31 cellular contexts compared by ENCODE assay signal in the genomic region with DNA sequence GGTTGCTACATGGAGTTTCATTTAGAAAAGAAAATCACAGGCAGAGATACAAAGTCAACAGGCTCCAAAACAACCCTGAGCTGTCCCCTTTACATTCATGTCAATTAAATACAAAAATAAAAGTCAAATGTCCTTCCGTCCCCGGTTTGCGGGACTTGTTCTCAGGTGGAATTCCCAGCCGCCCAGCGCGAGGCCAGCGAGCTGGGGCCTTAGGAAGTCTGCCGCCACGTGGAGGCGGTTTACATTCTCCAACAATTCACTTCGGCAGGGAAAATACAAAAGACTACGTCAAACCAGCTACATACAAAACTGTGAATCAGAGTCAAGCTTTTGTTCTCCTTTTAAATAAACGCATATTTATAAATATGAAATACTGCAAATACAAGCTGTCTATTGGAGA. TPM values are rescaled to one million over a fixed set of nuclear protein-coding genes. Genes with fewer than 3 reads are reported as not detected.
"Had no signal": no experiment of that assay in that cellular context is flagged by ENCODE, and none has a peak within 500 bp of the region (broad histone marks: within the 10 kb centered on the region; RNA-seq: fewer than 3 reads in every experiment).

No MANE protein-coding gene starts in this region.

- H3K9me3 ChIP-seq: colonic mucosa, gastroesophageal sphincter, heart right ventricle had no signal

- H3K27me3 ChIP-seq: brain microvascular endothelial cell, colonic mucosa, foreskin keratinocyte, gastroesophageal sphincter, heart right ventricle had no signal

- H3K36me3 ChIP-seq: colonic mucosa, WERI-Rb-1 had no signal

- DNase-seq: activated B cell treated with CpG ODN at 0.5 μM for 24 hours; activated CD4-positive, alpha-beta T cell treated with anti-CD3 and anti-CD28 coated beads for 48 hours; activated CD4-positive, alpha-beta T cell treated with anti-CD3 and anti-CD28 coated beads, Interleukin-2, amount 50 U/mL, for 1 hour; activated CD4-positive, alpha-beta T cell treated with anti-CD3 and anti-CD28 coated beads, Interleukin-2, amount 50 U/mL, for 48 hours; activated CD8-positive, alpha-beta memory T cell treated with anti-CD3 and anti-CD28 coated beads for 24 hours; activated CD8-positive, alpha-beta T cell treated with anti-CD3 and anti-CD28 coated beads for 36 hours; activated effector memory CD4-positive, alpha-beta T cell treated with Interleukin-2 at 50 U/mL for 16 hours; activated gamma-delta T cell treated with Interleukin-2 at 50 U/mL for 16 hours; activated naive CD4-positive, alpha-beta T cell treated with anti-CD3 and anti-CD28 coated beads, Interleukin-2, amount 50 U/mL, for 16 hours; activated naive CD4-positive, alpha-beta T cell treated with Interleukin-2 at 50 U/mL for 16 hours; activated T-cell treated with anti-CD3 and anti-CD28 coated beads, Interleukin-2, amount 50 U/mL, for 4 hours; amniotic stem cell; anterior cingulate cortex; brain microvascular endothelial cell; central memory CD4-positive, alpha-beta T cell; cerebellar nuclear complex; colonic mucosa; effector CD8-positive, alpha-beta T cell; foreskin keratinocyte; heart right ventricle; T-helper 1 cell; T-helper 17 cell; T1000; WERI-Rb-1 had no signal

- ATAC-seq: activated CD4-positive, CD25-positive, alpha-beta regulatory T cell treated with anti-CD3 and anti-CD28 coated beads, Interleukin-2, amount 50 U/mL, for 24 hours; activated CD8-positive, alpha-beta T cell treated with anti-CD3 and anti-CD28 coated beads for 36 hours; activated T-cell treated with anti-CD3 and anti-CD28 coated beads, Interleukin-2, amount 50 U/mL, for 4 hours; activated T-helper 17 cell treated with anti-CD3 and anti-CD28 coated beads, Interleukin-2, amount 50 U/mL, for 72 hours; esophagus mucosa; foreskin keratinocyte; gastroesophageal sphincter; heart right ventricle; T-helper 17 cell had no signal

- H3K27ac ChIP-seq: brain microvascular endothelial cell, colonic mucosa, foreskin keratinocyte, gastroesophageal sphincter, heart right ventricle, WERI-Rb-1 had no signal

- H3K4me3 ChIP-seq: colonic mucosa, gastroesophageal sphincter, heart right ventricle had no signal

- H3K4me1 ChIP-seq: colonic mucosa, foreskin keratinocyte, gastroesophageal sphincter had no signal

RNA-seq across cellular contexts. Expression of gene DDC, which starts 25.3 kb away (rescaled TPM):
- total RNA-seq: activated B cell treated with CpG ODN at 0.5 μM for 24 hours; activated T-helper 17 cell treated with anti-CD3 and anti-CD28 coated beads, Interleukin-2, amount 50 U/mL, for 72 hours; astrocyte; dermis microvascular lymphatic vessel endothelial cell; esophagus mucosa; foreskin keratinocyte; gastroesophageal sphincter; glomerular endothelial cell; heart right ventricle; T-helper 17 cell had no signal
- polyA plus RNA-seq: foreskin keratinocyte, heart right ventricle had no signal
